In genomic region chr19:19900574-19901444, GRCh38 we compare ENCODE assay signal across 8 cellular contexts. TPM values are rescaled to one million over a fixed set of nuclear protein-coding genes. Genes with fewer than 3 reads are reported as not detected.
DNase-seq lines count a peak whose midpoint lies in the region; ATAC-seq and TF ChIP-seq lines count a peak whose summit lies in the region.

TSS of gene ZNF93 (plus strand) at chr19:19900946. CDS start at chr19:19901089, 143 bp downstream.

- H3K27me3 ChIP-seq in SJSA1 (replicated peaks), result no peaks in the 10 kb centered on the region
- H3K27me3 ChIP-seq in neutrophil, result no peaks in the 10 kb centered on the region
- no peaks in the 10 kb centered on the region for H3K27me3 ChIP-seq in subcutaneous abdominal adipose tissue (ENCODE audit: control insufficient read depth in 5 of 5, insufficient read depth in 4 of 5, low read length in 5 of 5)

- peak within 1 kb of the TSS; percentile 45 for H3K27ac ChIP-seq in SJSA1
- peak within 1 kb of the TSS; percentile 82 for H3K27ac ChIP-seq in neutrophil
- peak within 1 kb of the TSS; percentile 74 for H3K27ac ChIP-seq in subcutaneous abdominal adipose tissue (ENCODE audit: low read depth, low read length)

- H3K9me3 ChIP-seq in SJSA1 (replicated peaks) (peaks cover 13% of the 10 kb centered on the region), neutrophil (peaks cover 4% of the 10 kb centered on the region), subcutaneous abdominal adipose tissue (ENCODE audit: control insufficient read depth in 5 of 5, low read length in 5 of 5) (peaks cover 0 to 26% (median 11%) of the 10 kb centered on the region in 5 donors)

- H3K9ac ChIP-seq in subcutaneous abdominal adipose tissue (ENCODE audit: low read length in 5 of 5), result peak within 1 kb of the TSS; percentile 38 to 79 (median 66)

- peak within 1 kb of the TSS; percentile 86 for H3K27ac Mint-ChIP-seq in activated naive CD4-positive, alpha-beta T cell treated with anti-CD3 and anti-CD28 coated beads, Interleukin-2, amount 50 U/mL, for 24 hours

- H3K4me3 ChIP-seq in SJSA1 (peak within 1 kb of the TSS; percentile 53), neutrophil (ENCODE audit: low read depth in 1 of 2, low read length in 1 of 2) (peak within 1 kb of the TSS; percentile 80 to 90), subcutaneous abdominal adipose tissue (ENCODE audit: low read depth in 1 of 5, low read length in 5 of 5) (peak within 1 kb of the TSS; percentile 88 to 94 (median 90))

- peak; percentile 95 for DNase-seq in DMS153 (lab: John Stamatoyannopoulos, UW)
- DNase-seq in Kasumi-1 (lab: John Stamatoyannopoulos, UW), result peak; percentile 68 to 78
- DNase-seq in SJSA1 (ENCODE audit: low read depth in 1 of 2, low spot score in 2 of 2), result peak; percentile 88 to 90
- peak; percentile 96 for DNase-seq in germinal center (ENCODE audit: low spot score)

- H3K4me1 ChIP-seq in SJSA1 (replicated peaks) (no peaks in the 10 kb centered on the region), neutrophil (ENCODE audit: control insufficient read depth in 1 of 2, insufficient read depth in 1 of 2, low read depth in 1 of 2, low read length in 1 of 2) (peaks cover 14 to 15% of the 10 kb centered on the region in 2 experiments), subcutaneous abdominal adipose tissue (ENCODE audit: control insufficient read depth in 5 of 5, insufficient read depth in 5 of 5, low read length in 5 of 5) (peaks cover 0 to 19% (median 16%) of the 10 kb centered on the region in 5 donors)

- peaks cover 32% of the 10 kb centered on the region for H3K4me1 Mint-ChIP-seq in activated naive CD4-positive, alpha-beta T cell treated with anti-CD3 and anti-CD28 coated beads, Interleukin-2, amount 50 U/mL, for 24 hours

- peaks cover 10% of the 10 kb centered on the region for H3K36me3 Mint-ChIP-seq in activated naive CD4-positive, alpha-beta T cell treated with anti-CD3 and anti-CD28 coated beads, Interleukin-2, amount 50 U/mL, for 24 hours

- TF ChIP-seq CTCF in neutrophil (IDR thresholded peaks at IDR 0.05), result no peak

- ATAC-seq in GM21619 (IDR thresholded peaks at IDR 0.05; ENCODE audit: unreplicated experiment), result peak; percentile 85

- peaks cover 5% of the 10 kb centered on the region; the same call in 1 of the 2 replicates for H3K36me3 ChIP-seq in SJSA1
- H3K36me3 ChIP-seq in neutrophil, result no peaks in the 10 kb centered on the region
- H3K36me3 ChIP-seq in subcutaneous abdominal adipose tissue (ENCODE audit: control insufficient read depth in 5 of 5, insufficient read depth in 5 of 5, low read length in 5 of 5), result no peaks in the 10 kb centered on the region

- H3K9me3 Mint-ChIP-seq in activated naive CD4-positive, alpha-beta T cell treated with anti-CD3 and anti-CD28 coated beads, Interleukin-2, amount 50 U/mL, for 24 hours, result peaks cover 10% of the 10 kb centered on the region

- peak within 1 kb of the TSS; percentile 98 for H3K4me3 Mint-ChIP-seq in activated naive CD4-positive, alpha-beta T cell treated with anti-CD3 and anti-CD28 coated beads, Interleukin-2, amount 50 U/mL, for 24 hours

- no peaks in the 10 kb centered on the region for H3K27me3 Mint-ChIP-seq in activated naive CD4-positive, alpha-beta T cell treated with anti-CD3 and anti-CD28 coated beads, Interleukin-2, amount 50 U/mL, for 24 hours

RNA-seq across cellular contexts. Expression of gene ZNF93, which starts in this region (rescaled TPM):
- total RNA-seq in SJSA1 (2014; rRNA removed; shearing (Covaris generic)), result 12.6 and 14.6 TPM in 2 replicates

Comparison
In these comparisons a context has a peak if more than half of its experiments do, and no peak if none do; other contexts are left out.
1. Peak in every context shown above with its lines: DNase-seq, ATAC-seq, H3K4me3 ChIP-seq and H3K27ac ChIP-seq.